ENCODE assay signal across 35 cellular contexts in the genomic region with DNA sequence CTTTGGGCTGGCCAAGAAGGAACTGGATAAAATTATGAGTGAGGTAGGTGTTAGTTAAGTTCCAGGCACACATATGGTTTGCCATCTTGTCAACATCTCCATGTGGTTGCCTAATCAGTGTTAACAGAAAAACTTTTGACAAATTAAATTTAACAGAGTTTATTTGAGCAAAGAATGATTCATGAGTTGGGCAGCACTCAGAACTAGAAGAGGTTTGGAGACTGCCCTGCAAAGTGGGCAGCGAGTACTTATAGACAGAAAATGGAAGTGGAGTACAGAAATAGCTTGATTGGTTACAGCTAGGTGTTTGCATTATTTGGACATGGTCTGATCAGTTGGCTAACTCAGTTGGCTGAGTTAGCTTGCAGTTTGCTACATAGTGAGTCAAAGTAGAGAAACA.
"Had no signal": no experiment of that assay in that cellular context is flagged by ENCODE, and none has a peak within 500 bp of the region (broad histone marks: within the 10 kb centered on the region; RNA-seq: fewer than 3 reads in every experiment).

No MANE protein-coding gene starts in this region.

- H3K4me3 ChIP-seq: MG63 had no signal

- DNase-seq: Karpas-422, Kasumi-1, MG63, MM.1S, MV-4-11, NCI-H1048, NCI-H1092, NCI-H1092 treated with DMSO at 0.1 percent for 48 hours, NCI-H1105, NCI-H1105 treated with DMSO at 0.1 percent for 48 hours, NCI-H1417, NCI-H1417 treated with DMSO at 0.1 percent for 48 hours, NCI-H1436, NCI-H1436 treated with DMSO at 0.1 percent for 48 hours, NCI-H146, NCI-H1694, NCI-H1694 treated with DMSO at 0.1 percent for 48 hours, NCI-H187, NCI-H187 treated with DMSO at 0.1 percent for 48 hours, NCI-H1930, NCI-H2029, NCI-H2029 treated with DMSO at 0.1 percent for 48 hours, NCI-H2081, NCI-H2081 treated with DMSO at 0.1 percent for 48 hours, NCI-H2107, NCI-H2171, NCI-H2171 treated with DMSO at 0.1 percent for 48 hours, NCI-H2227 treated with DMSO at 0.1 percent for 48 hours, NCI-H226, NCI-H345, NCI-H446, NCI-H446 treated with DMSO at 0.1 percent for 48 hours, NCI-H510A, NCI-H510A treated with DMSO at 0.1 percent for 48 hours, NCI-H524 had no signal

- H3K36me3 ChIP-seq: MG63 had no signal

- H3K27me3 ChIP-seq: MG63 had no signal

- H3K9me3 ChIP-seq: MG63 had no signal
